ENCODE assay signal across 8 cellular contexts in genomic region chr18:31555971-31556747, GRCh38. TPM values are rescaled to one million over a fixed set of nuclear protein-coding genes. Genes with fewer than 3 reads are reported as not detected.
DNase-seq lines count a peak whose midpoint lies in the region; ATAC-seq and TF ChIP-seq lines count a peak whose summit lies in the region.

No MANE protein-coding gene starts in this region.

- H3K36me3 ChIP-seq in PC-3 (ENCODE audit: low read depth, low read length) (no peaks in the 10 kb centered on the region), mammary epithelial cell (ENCODE audit: insufficient read depth, low read length) (no peaks in the 10 kb centered on the region)

- TF ChIP-seq CTCF in PC-3 (conservative IDR thresholded peaks at IDR 0.05; ENCODE audit: low read depth, low read length) = peak; percentile 65
- TF ChIP-seq CTCF in mammary epithelial cell (conservative IDR thresholded peaks at IDR 0.05 in 1 of 2, IDR thresholded peaks at IDR 0.05 in 1 of 2; ENCODE audit: extremely low read depth in 1 of 2, insufficient read depth in 1 of 2, low read depth in 1 of 2, low read length in 2 of 2) = peak; percentile 73 to 78

- 11% methylated on average over 7 of the region's 7 CpGs for WGBS in mammary epithelial cell (ENCODE audit: low coverage, missing lambda C conversion rate)

- H3K9me3 ChIP-seq in PC-3 (ENCODE audit: low read length) = no peaks in the 10 kb centered on the region
- no peaks in the 10 kb centered on the region for H3K9me3 ChIP-seq in mammary epithelial cell (replicated peaks; ENCODE audit: insufficient read depth, low read length)

- intact Hi-C loops in PC-3 (cut with micrococcal nuclease) = loop anchor here (1.0 to 2.0 kb wide), 4 partner anchors 131 to 263 kb away; no protein-coding TSS in a partner anchor
- intact Hi-C loops in mammary epithelial cell (cut with micrococcal nuclease) = loop anchor here (1.0 to 5.0 kb wide), 8 partner anchors 134 to 585 kb away; no protein-coding TSS in a partner anchor
- intact Hi-C loops in activated T-helper 2 cell treated with anti-CD3 and anti-CD28 coated beads, Interferon-gamma antibody, Interleukin-2, Interleukin-4, amounts not matched to agents 10 μg/mL and 5 μg/mL and 100 μg/mL, durations not matched to agents 14 hours and 24 hours and 36 hours (cut with micrococcal nuclease) = loop anchor here (1.0 to 5.0 kb wide), 3 partner anchors 166 to 401 kb away; no protein-coding TSS in a partner anchor

- H3K79me2 ChIP-seq in PC-3 (ENCODE audit: low read length) = no peaks in the 10 kb centered on the region
- no peaks in the 10 kb centered on the region for H3K79me2 ChIP-seq in mammary epithelial cell (ENCODE audit: insufficient read depth, low read length)

- H3K27ac Mint-ChIP-seq in activated T-helper 2 cell treated with anti-CD3 and anti-CD28 coated beads, Interferon-gamma antibody, Interleukin-2, Interleukin-4, amounts not matched to agents 10 μg/mL and 5 μg/mL and 100 μg/mL, durations not matched to agents 14 hours and 24 hours and 36 hours = no peak overlapping the region

- no peaks in the 10 kb centered on the region for H3K9me3 Mint-ChIP-seq in activated T-helper 2 cell treated with anti-CD3 and anti-CD28 coated beads, Interferon-gamma antibody, Interleukin-2, Interleukin-4, amounts not matched to agents 10 μg/mL and 5 μg/mL and 100 μg/mL, durations not matched to agents 14 hours and 24 hours and 36 hours

- H3K4me1 ChIP-seq in PC-3 (ENCODE audit: insufficient read depth, low read length) (peaks cover 7% of the 10 kb centered on the region; the same call in 1 of the 2 replicates), mammary epithelial cell (ENCODE audit: insufficient read depth, low read length) (peaks cover 3% of the 10 kb centered on the region)

- H2AFZ ChIP-seq in PC-3 (ENCODE audit: low read length) (peak overlapping the region; percentile 67), mammary epithelial cell (ENCODE audit: low read depth, low read length) (peak overlapping the region; percentile 11)

- H3K27ac ChIP-seq in PC-3 (ENCODE audit: low read length) = no peak overlapping the region
- H3K27ac ChIP-seq in mammary epithelial cell (ENCODE audit: insufficient read depth, low read depth, low read length) = no peak overlapping the region

- H3K27me3 Mint-ChIP-seq in activated T-helper 2 cell treated with anti-CD3 and anti-CD28 coated beads, Interferon-gamma antibody, Interleukin-2, Interleukin-4, amounts not matched to agents 10 μg/mL and 5 μg/mL and 100 μg/mL, durations not matched to agents 14 hours and 24 hours and 36 hours (ENCODE audit: low read depth) = peaks cover 7% of the 10 kb centered on the region

- H3K9ac ChIP-seq in PC-3 (ENCODE audit: low read length) (no peak overlapping the region), mammary epithelial cell (ENCODE audit: insufficient read depth, low read length) (no peak overlapping the region)

- in situ Hi-C loops in mammary epithelial cell (cut with MboI; ENCODE audit: low sequenced_read_pairs in 2 of 2) = loop anchor here (5.0 to 25.0 kb wide), 3 partner anchors 166 to 406 kb away; no protein-coding TSS in a partner anchor

- TF ChIP-seq RAD21 in Ishikawa (IDR thresholded peaks at IDR 0.05; ENCODE audit: low read depth) = peak; percentile 89

- CTCF ChIA-PET in PC-3 (lab: Charles Lee) (interaction anchor here (0.6 to 1.5 kb wide), 3 partner anchors 167 to 357 kb away, joined by 3 to 5 read pairs (median 5); no protein-coding TSS in a partner anchor), mammary epithelial cell (lab: Charles Lee; ENCODE audit: low non-redundant PET) (interaction anchor here (0.6 kb wide), 2 partner anchors 37 to 265 kb away, joined by 3 to 6 read pairs; no protein-coding TSS in a partner anchor)

- H3K4me3 ChIP-seq in PC-3 (ENCODE audit: low read length) = no peak overlapping the region; the same call in 1 of the 2 replicates
- H3K4me3 ChIP-seq in mammary epithelial cell (replicated peaks in 1 of 3; ENCODE audit: insufficient read depth in 1 of 3, low read depth in 2 of 3, low read length in 3 of 3) = no peak overlapping the region

- BruUV-seq in PC-3 (replicated peaks; lab: Mats Ljungman, UMichigan) (no TSS peak), mammary epithelial cell (replicated peaks; lab: Mats Ljungman, UMichigan) (no TSS peak)

- H4K20me1 ChIP-seq in PC-3 (ENCODE audit: low read length) (no peaks in the 10 kb centered on the region), mammary epithelial cell (ENCODE audit: insufficient read depth, low read length) (no peaks in the 10 kb centered on the region)

- H3K4me2 ChIP-seq in PC-3 (ENCODE audit: low read length) (peak overlapping the region; percentile 46; the same call in 1 of the 2 replicates), mammary epithelial cell (ENCODE audit: insufficient read depth, low read depth, low read length) (peak overlapping the region; percentile 3)

- dilution Hi-C loops in mammary epithelial cell (cut with HindIII; ENCODE audit: low sequenced_read_pairs) = loop anchor here (25.0 kb wide), 1 partner anchor 156 kb away; no protein-coding TSS in a partner anchor

- DNase-seq in DMS53 treated with DMSO at 0.1 percent for 48 hours (lab: John Stamatoyannopoulos, UW; ENCODE audit: unreplicated experiment) = peak; percentile 58
- DNase-seq in PC-3 = peak; percentile 64
- DNase-seq in mammary epithelial cell = peak; percentile 51
- DNase-seq in islet precursor cell = peak; percentile 68
- DNase-seq in stimulated activated CD4-positive, alpha-beta T cell treated with anti-CD3 and anti-CD28 coated beads, Interleukin-2, amount 100 ng/mL, for 48 hours = peak; percentile 19 to 22
- DNase-seq in activated T-helper 2 cell treated with anti-CD3 and anti-CD28 coated beads, Interferon-gamma antibody, Interleukin-2, Interleukin-4, amounts not matched to agents 10 μg/mL and 5 μg/mL and 100 μg/mL, durations not matched to agents 14 hours and 24 hours and 36 hours (ENCODE audit: low spot score) = no peak

- H3F3A ChIP-seq in PC-3 (ENCODE audit: low read length, unreplicated experiment) = no peaks in the 10 kb centered on the region

- TF ChIP-seq EP300 in Ishikawa (IDR thresholded peaks at IDR 0.05; ENCODE audit: borderline replicate concordance) = no peak

- H3K36me3 Mint-ChIP-seq in activated T-helper 2 cell treated with anti-CD3 and anti-CD28 coated beads, Interferon-gamma antibody, Interleukin-2, Interleukin-4, amounts not matched to agents 10 μg/mL and 5 μg/mL and 100 μg/mL, durations not matched to agents 14 hours and 24 hours and 36 hours (ENCODE audit: low read depth) = no peaks in the 10 kb centered on the region

- no peaks in the 10 kb centered on the region for H3K27me3 ChIP-seq in PC-3 (ENCODE audit: low read length)
- no peaks in the 10 kb centered on the region for H3K27me3 ChIP-seq in mammary epithelial cell (ENCODE audit: insufficient read depth, low read length)

- ATAC-seq in GM19395 (IDR thresholded peaks at IDR 0.05; ENCODE audit: unreplicated experiment) (peak; percentile 81), PC-3 (peak; percentile 64)

- no peaks in the 10 kb centered on the region for H3K4me1 Mint-ChIP-seq in activated T-helper 2 cell treated with anti-CD3 and anti-CD28 coated beads, Interferon-gamma antibody, Interleukin-2, Interleukin-4, amounts not matched to agents 10 μg/mL and 5 μg/mL and 100 μg/mL, durations not matched to agents 14 hours and 24 hours and 36 hours (ENCODE audit: low read depth)

- POLR2A ChIA-PET in PC-3 (lab: Charles Lee; ENCODE audit: unreplicated experiment) = no interaction called here

- no peaks in the 10 kb centered on the region for H3K9me2 ChIP-seq in PC-3 (replicated peaks; ENCODE audit: low read length)

- no peak overlapping the region for H3K4me3 Mint-ChIP-seq in activated T-helper 2 cell treated with anti-CD3 and anti-CD28 coated beads, Interferon-gamma antibody, Interleukin-2, Interleukin-4, amounts not matched to agents 10 μg/mL and 5 μg/mL and 100 μg/mL, durations not matched to agents 14 hours and 24 hours and 36 hours (ENCODE audit: low read depth)

TF ChIP-seq in Ishikawa, 13 proteins besides CTCF, POLR2A, EP300 and RAD21:
- TF ChIP-seq CEBPB (IDR thresholded peaks at IDR 0.05) (no peak), REST (IDR thresholded peaks at IDR 0.05; ENCODE audit: low read depth) (no peak), YY1 (IDR thresholded peaks at IDR 0.05; ENCODE audit: low read depth) (no peak)

RNA-seq across cellular contexts. Expression of gene TTR, which starts 35.5 kb away (rescaled TPM):
- total RNA-seq in PC-3 (2014; rRNA removed) (not detected in 2 replicates), mammary epithelial cell (not detected)
- not detected for polyA plus RNA-seq in mammary epithelial cell
- polyA minus RNA-seq in mammary epithelial cell = not detected
- not detected in 2 replicates for total RNA-seq in activated T-helper 2 cell treated with anti-CD3 and anti-CD28 coated beads, Interferon-gamma antibody, Interleukin-2, Interleukin-4, amounts not matched to agents 10 μg/mL and 5 μg/mL and 100 μg/mL, durations not matched to agents 14 hours and 24 hours and 36 hours

RNA-seq across cellular contexts. Expression of gene DSG2, which starts 58.2 kb away (rescaled TPM):
- total RNA-seq in PC-3 (2014; rRNA removed) (17.2 and 21.1 TPM in 2 replicates), mammary epithelial cell (100 to 1,000 TPM; 110 to 150 TPM)
- 107 TPM for polyA plus RNA-seq in mammary epithelial cell
- polyA minus RNA-seq in mammary epithelial cell = 125 TPM
- 1.4 and 1.7 TPM in 2 replicates for total RNA-seq in activated T-helper 2 cell treated with anti-CD3 and anti-CD28 coated beads, Interferon-gamma antibody, Interleukin-2, Interleukin-4, amounts not matched to agents 10 μg/mL and 5 μg/mL and 100 μg/mL, durations not matched to agents 14 hours and 24 hours and 36 hours
